17 cellular contexts compared by ENCODE assay signal in the genomic region with DNA sequence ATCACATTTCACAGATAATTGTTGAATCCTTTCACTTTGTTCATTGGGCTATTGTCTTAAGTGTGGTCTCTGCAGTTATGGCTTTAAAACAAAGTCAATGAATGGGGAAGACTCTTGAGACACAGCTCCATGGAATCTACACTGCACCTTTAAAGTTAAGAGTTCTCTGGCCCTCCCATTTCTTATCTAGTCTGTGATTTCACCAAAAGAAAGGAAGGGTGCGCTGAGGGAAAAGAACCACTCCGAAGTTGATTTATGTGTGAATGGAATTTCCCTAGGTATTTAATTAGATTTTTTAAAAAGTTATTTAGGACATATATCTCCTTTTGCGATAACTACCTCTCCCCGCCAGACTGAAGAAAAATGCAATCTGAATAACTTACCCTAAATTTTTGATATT. TPM values are rescaled to one million over a fixed set of nuclear protein-coding genes. Genes with fewer than 3 reads are reported as not detected.
A peak's percentile ranks its signal among the peaks of the same experiment; 100 is the strongest.
DNase-seq lines count a peak whose midpoint lies in the region; ATAC-seq, FAIRE-seq and TF ChIP-seq lines count a peak whose summit lies in the region.
"Had no signal": no experiment of that assay in that cellular context is flagged by ENCODE, and none has a peak within 500 bp of the region (broad histone marks: within the 10 kb centered on the region; RNA-seq: fewer than 3 reads in every experiment).

No MANE protein-coding gene starts in this region.

- no peaks in the 10 kb centered on the region for H4K20me1 ChIP-seq in HepG2 (ENCODE audit: insufficient read depth, low read length)

- no peak for TF ChIP-seq RAD21 in HepG2 (CRISPR knock-in tag; IDR thresholded peaks at IDR 0.05)

- POLR2A ChIA-PET in HepG2 (lab: Yijun Ruan, JAX): no interaction called here
- POLR2A ChIA-PET in WTC11 (lab: Charles Lee): no interaction called here
- POLR2A ChIA-PET in RWPE1 (lab: Yijun Ruan, JAX; ENCODE audit: low non-redundant PET): no interaction called here

- DNase-seq in HepG2 (ENCODE audit: low spot score) (no peak), right lobe of liver (no peak), WTC11 (ENCODE audit: low spot score) (no peak), immature natural killer cell (no peak), RWPE1 (ENCODE audit: low spot score) (no peak), tibial artery (no peak)
- DNase-seq in activated naive CD4-positive, alpha-beta T cell treated with anti-CD3 and anti-CD28 coated beads for 36 hours: no peak
- no peak for DNase-seq in activated CD4-positive, CD25-positive, alpha-beta regulatory T cell treated with anti-CD3 and anti-CD28 coated beads, Interleukin-2, amount 50 U/mL, for 72 hours
- DNase-seq: activated CD8-positive, alpha-beta memory T cell treated with anti-CD3 and anti-CD28 coated beads, Interleukin-2, amount 50 U/mL, for 4 hours; aorta; KBM-7; NCI-H2107; Peyer's patch; spleen; transverse colon had no signal

- FAIRE-seq in HepG2 (lab: Jason Lieb, UNC): no peak
- FAIRE-seq: TTC549 had no signal

- no peaks in the 10 kb centered on the region for H3K9me3 Mint-ChIP-seq in WTC11
- H3K9me3 Mint-ChIP-seq in immature natural killer cell: no peaks in the 10 kb centered on the region
- H3K9me3 Mint-ChIP-seq in activated naive CD4-positive, alpha-beta T cell treated with anti-CD3 and anti-CD28 coated beads for 36 hours: no peaks in the 10 kb centered on the region

- H3K36me3 ChIP-seq in HepG2 (replicated peaks in 1 of 2; ENCODE audit: control insufficient read depth in 1 of 2, insufficient read depth in 2 of 2, low read length in 2 of 2): no peaks in the 10 kb centered on the region
- no peaks in the 10 kb centered on the region for H3K36me3 ChIP-seq in right lobe of liver
- no peaks in the 10 kb centered on the region for H3K36me3 ChIP-seq in tibial artery
- H3K36me3 ChIP-seq: Peyer's patch, spleen, transverse colon had no signal

- H3K4me3 ChIP-seq in HepG2 (replicated peaks in 1 of 3; ENCODE audit: insufficient read depth in 1 of 3, low read depth in 2 of 3, low read length in 3 of 3) (peak overlapping the region in 1 of 3 experiments; percentile 92; a peak in 1 of 6 replicates), right lobe of liver (no peak overlapping the region), tibial artery (no peak overlapping the region)

- CTCF ChIA-PET in HepG2 (lab: Yijun Ruan, JAX; ENCODE audit: low intra/inter-chr PET ratio, low total read pairs): no interaction called here
- CTCF ChIA-PET in WTC11 (lab: Charles Lee): interaction anchor here (1.4 kb wide), 1 partner anchor 95 kb away, joined by 4 read pairs; no protein-coding TSS in a partner anchor
- CTCF ChIA-PET in RWPE1 (lab: Yijun Ruan, JAX): interaction anchor here (0.5 kb wide), 1 partner anchor 251 kb away, joined by 5 read pairs; no protein-coding TSS in a partner anchor
- CTCF ChIA-PET in activated naive CD4-positive, alpha-beta T cell treated with anti-CD3 and anti-CD28 coated beads for 36 hours (lab: Charles Lee): interaction anchor here (0.7 to 1.4 kb wide), 2 partner anchors 15 to 95 kb away, joined by 3 read pairs; no protein-coding TSS in a partner anchor

- ATAC-seq in HepG2 (no peak), right lobe of liver (no peak), WTC11 (no peak)

- TF ChIP-seq POLR2A in HepG2 (IDR thresholded peaks at IDR 0.05; ENCODE audit: insufficient read depth in 1 of 2, low read depth in 2 of 2, low read length in 2 of 2) (no peak), right lobe of liver (IDR thresholded peaks at IDR 0.05) (no peak)

- in situ Hi-C loops in HepG2 (cut with HindIII; ENCODE audit: extremely low pct_ligation_motif_present, low pct_unique_long_range_greater_than_20kb): no loop called here

- H3K27me3 ChIP-seq in HepG2 (ENCODE audit: control insufficient read depth in 1 of 2, insufficient read depth in 2 of 2, low read length in 2 of 2): no peaks in the 10 kb centered on the region
- H3K27me3 ChIP-seq in right lobe of liver: no peaks in the 10 kb centered on the region
- no peaks in the 10 kb centered on the region for H3K27me3 ChIP-seq in tibial artery
- H3K27me3 ChIP-seq: Peyer's patch, spleen, transverse colon had no signal

- BruUV-seq in HepG2 (replicated peaks; lab: Mats Ljungman, UMichigan): no TSS peak

- H3K27ac ChIP-seq in HepG2 (ENCODE audit: extremely low read length, insufficient read depth, low read length) (no peak overlapping the region), right lobe of liver (no peak overlapping the region), RWPE1 (no peak overlapping the region), tibial artery (no peak overlapping the region)
- H3K27ac ChIP-seq: C4-2B, Peyer's patch had no signal

- WGBS in HepG2 (ENCODE audit: low lambda C conversion rate): 95% methylated on average over 4 of the region's 4 CpGs
- 75% methylated on average over 4 of the region's 4 CpGs for WGBS in right lobe of liver (ENCODE audit: insufficient coverage, low coverage, low lambda C conversion rate, missing lambda C conversion rate)

- peak overlapping the region; percentile 90 for H3K4me2 ChIP-seq in HepG2 (ENCODE audit: low read depth, low read length)

- H3K4me1 Mint-ChIP-seq in WTC11 (peaks cover 56% of the 10 kb centered on the region), immature natural killer cell (peaks cover 19 to 44% of the 10 kb centered on the region in 2 donors)
- peaks cover 13% of the 10 kb centered on the region for H3K4me1 Mint-ChIP-seq in activated naive CD4-positive, alpha-beta T cell treated with anti-CD3 and anti-CD28 coated beads for 36 hours (ENCODE audit: low read depth)

- peak overlapping the region; percentile 83 for H3K4me3 Mint-ChIP-seq in WTC11
- peak overlapping the region in 4 of 5 donors; percentile 31 to 57 (median 38) for H3K4me3 Mint-ChIP-seq in immature natural killer cell
- H3K4me3 Mint-ChIP-seq in activated naive CD4-positive, alpha-beta T cell treated with anti-CD3 and anti-CD28 coated beads for 36 hours: no peak overlapping the region

- no peak for TF ChIP-seq CTCF in HepG2 (CRISPR knock-in tag; IDR thresholded peaks at IDR 0.05)
- no peak for TF ChIP-seq CTCF in right lobe of liver (IDR thresholded peaks at IDR 0.05)
- no peak for TF ChIP-seq CTCF in WTC11 (IDR thresholded peaks at IDR 0.05)
- TF ChIP-seq CTCF in RWPE1 (conservative IDR thresholded peaks at IDR 0.05; ENCODE audit: low read depth): no peak
- no peak for TF ChIP-seq CTCF in tibial artery (IDR thresholded peaks at IDR 0.05)

- H3K27ac Mint-ChIP-seq in WTC11: no peak overlapping the region
- no peak overlapping the region for H3K27ac Mint-ChIP-seq in immature natural killer cell
- H3K27ac Mint-ChIP-seq in activated naive CD4-positive, alpha-beta T cell treated with anti-CD3 and anti-CD28 coated beads for 36 hours: no peak overlapping the region

- H3K79me2 ChIP-seq in HepG2 (ENCODE audit: insufficient read depth, low read length): peaks cover 50% of the 10 kb centered on the region

- TF ChIP-seq EP300 in HepG2 (IDR thresholded peaks at IDR 0.05; ENCODE audit: low read depth in 2 of 2, low read length in 2 of 2) (no peak), HepG2 (CRISPR knock-in tag; IDR thresholded peaks at IDR 0.05; ENCODE audit: borderline replicate concordance) (no peak)

- peak overlapping the region; percentile 74; the same call in 1 of the 2 replicates for H3K9ac ChIP-seq in HepG2 (ENCODE audit: insufficient read depth, low read depth, low read length)

- no peak overlapping the region for H2AFZ ChIP-seq in HepG2 (ENCODE audit: low read length)

- H3K9me3 ChIP-seq in HepG2 (ENCODE audit: low read length) (no peaks in the 10 kb centered on the region), right lobe of liver (no peaks in the 10 kb centered on the region), tibial artery (no peaks in the 10 kb centered on the region)
- H3K9me3 ChIP-seq: Peyer's patch, spleen, transverse colon had no signal

- H3K4me1 ChIP-seq in HepG2 (ENCODE audit: insufficient read depth, low read length): peaks cover 41% of the 10 kb centered on the region
- H3K4me1 ChIP-seq in right lobe of liver: peaks cover 0 to 18% (median 6%) of the 10 kb centered on the region in 4 donors
- peaks cover 0 to 49% (median 25%) of the 10 kb centered on the region in 4 donors for H3K4me1 ChIP-seq in tibial artery

- intact Hi-C loops in HepG2 (cut with micrococcal nuclease; ENCODE audit: unreplicated experiment): loop anchor here (1.0 kb wide), 1 partner anchor 14 kb away; no protein-coding TSS in a partner anchor
- intact Hi-C loops in right lobe of liver (cut with DNase I): no loop called here
- intact Hi-C loops in activated naive CD4-positive, alpha-beta T cell treated with anti-CD3 and anti-CD28 coated beads for 36 hours (cut with micrococcal nuclease): no loop called here
- intact Hi-C loops in tibial artery (cut with DNase I; ENCODE audit: low total_unique reads): loop anchor here (10.0 kb wide), 1 partner anchor 93 kb away; no protein-coding TSS in a partner anchor

- peaks cover 12% of the 10 kb centered on the region for H3K27me3 Mint-ChIP-seq in WTC11 (ENCODE audit: low read depth)
- H3K27me3 Mint-ChIP-seq in immature natural killer cell (ENCODE audit: low read depth in 3 of 3): peaks cover 2 to 7% (median 7%) of the 10 kb centered on the region in 3 donors
- peaks cover 39% of the 10 kb centered on the region for H3K27me3 Mint-ChIP-seq in activated naive CD4-positive, alpha-beta T cell treated with anti-CD3 and anti-CD28 coated beads for 36 hours (ENCODE audit: low read depth)

- no peaks in the 10 kb centered on the region for H3K36me3 Mint-ChIP-seq in WTC11
- peaks cover 0 to 4% (median 0%) of the 10 kb centered on the region in 3 donors for H3K36me3 Mint-ChIP-seq in immature natural killer cell
- H3K36me3 Mint-ChIP-seq in activated naive CD4-positive, alpha-beta T cell treated with anti-CD3 and anti-CD28 coated beads for 36 hours (ENCODE audit: low read depth): no peaks in the 10 kb centered on the region

RNA-seq across cellular contexts. Expression of a gene that starts 2.5 kb away (rescaled TPM):
- total RNA-seq in HepG2 (2016; rRNA removed; fragmentation: Illumina TruSeq; extraction: Trizol) (47.3 and 87.4 TPM in 2 replicates), right lobe of liver (100 to 1,000 TPM in 1 of 6 experiments, 10 to 100 TPM in 5; 33.4 to 116 (median 41.8) TPM), WTC11 (2021) (99.8 to 125 TPM (median 103 TPM) in 3 replicates)
- total RNA-seq in HepG2 (2016; cell fraction: cytosol; rRNA removed; fragmentation: Illumina TruSeq; extraction: Trizol; ENCODE audit: low read depth): 10.8 TPM in 2 replicates
- 49.8 and 80.6 TPM in 2 replicates for total RNA-seq in HepG2 (2016; cell fraction: insoluble cytoplasmic fraction; rRNA removed; fragmentation: Illumina TruSeq; extraction: Trizol)
- total RNA-seq in HepG2 (2016; cell fraction: membrane; rRNA removed; fragmentation: Illumina TruSeq; extraction: Trizol): 19.7 and 19.9 TPM in 2 replicates
- total RNA-seq in HepG2 (2016; cell fraction: nucleus; rRNA removed; fragmentation: Illumina TruSeq; extraction: Trizol): 41.4 and 41.7 TPM in 2 replicates
- polyA plus RNA-seq in HepG2 (2011; rRNA removed) (19.8 and 28.9 TPM in 2 replicates), immature natural killer cell (10 to 100 TPM; 40.4 to 59.6 (median 57.5) TPM)
- polyA plus RNA-seq in HepG2 (2011; cell fraction: cytosol; rRNA removed): 13.4 and 18.3 TPM in 2 replicates
- 6.3 and 10.6 TPM in 2 replicates for polyA plus RNA-seq in HepG2 (2011; cell fraction: nucleus; rRNA removed)
- polyA plus RNA-seq in HepG2 (2012): 17.3 and 20.0 TPM in 2 replicates
- polyA plus RNA-seq in HepG2 (2016; cell fraction: cytosol; fragmentation: Illumina TruSeq; extraction: Trizol; ENCODE audit: low read depth): 1.9 and 2.0 TPM in 2 replicates
- polyA plus RNA-seq in HepG2 (2016; cell fraction: insoluble cytoplasmic fraction; fragmentation: Illumina TruSeq; extraction: Trizol; ENCODE audit: low read depth): 70.5 and 72.1 TPM in 2 replicates
- polyA plus RNA-seq in HepG2 (2016; cell fraction: membrane; fragmentation: Illumina TruSeq; extraction: Trizol; ENCODE audit: low read depth): 6.4 and 8.0 TPM in 2 replicates
- 29.0 and 42.3 TPM in 2 replicates for polyA plus RNA-seq in HepG2 (2016; cell fraction: nucleus; fragmentation: Illumina TruSeq; extraction: Trizol; ENCODE audit: insufficient read depth, low read depth)
- 5.8 and 22.8 TPM in 2 replicates for polyA minus RNA-seq in HepG2 (2011; rRNA and poly(A)+ RNA removed; ENCODE audit: low replicate concordance)
- 26.1 and 31.4 TPM in 2 replicates for polyA minus RNA-seq in HepG2 (2011; cell fraction: cytosol; rRNA and poly(A)+ RNA removed)
- 51.4 and 52.1 TPM in 2 replicates for polyA minus RNA-seq in HepG2 (2011; cell fraction: nucleus; rRNA and poly(A)+ RNA removed)
- total RNA-seq in activated naive CD4-positive, alpha-beta T cell treated with anti-CD3 and anti-CD28 coated beads for 36 hours: 10 to 100 TPM; 24.0 TPM

RNA-seq across cellular contexts. Expression of a gene that starts 54.1 kb away (rescaled TPM):
- total RNA-seq in HepG2 (2016; rRNA removed; fragmentation: Illumina TruSeq; extraction: Trizol) (0.27 and 0.51 TPM in 2 replicates), right lobe of liver (10 to 100 TPM in 5 of 6 experiments, 1 to 10 TPM in 1; 5.1 to 17.3 (median 15.2) TPM), WTC11 (2021) (1.3 to 1.6 TPM (median 1.5 TPM) in 3 replicates)
- total RNA-seq in HepG2 (2016; cell fraction: cytosol; rRNA removed; fragmentation: Illumina TruSeq; extraction: Trizol; ENCODE audit: low read depth): not detected in 2 replicates
- 0.49 and 0.69 TPM in 2 replicates for total RNA-seq in HepG2 (2016; cell fraction: insoluble cytoplasmic fraction; rRNA removed; fragmentation: Illumina TruSeq; extraction: Trizol)
- total RNA-seq in HepG2 (2016; cell fraction: membrane; rRNA removed; fragmentation: Illumina TruSeq; extraction: Trizol): 0.22 and 0.28 TPM in 2 replicates
- total RNA-seq in HepG2 (2016; cell fraction: nucleus; rRNA removed; fragmentation: Illumina TruSeq; extraction: Trizol): 0.41 and 0.56 TPM in 2 replicates
- polyA plus RNA-seq in HepG2 (2011; rRNA removed) (0.12 and 0.24 TPM in 2 replicates), immature natural killer cell (not detected)
- 0.08 and 0.26 TPM in 2 replicates for polyA plus RNA-seq in HepG2 (2011; cell fraction: cytosol; rRNA removed)
- polyA plus RNA-seq in HepG2 (2011; cell fraction: nucleus; rRNA removed): 0.28 and 0.29 TPM in 2 replicates
- 0.05 and 0.08 TPM in 2 replicates for polyA plus RNA-seq in HepG2 (2012)
- polyA plus RNA-seq in HepG2 (2016; cell fraction: cytosol; fragmentation: Illumina TruSeq; extraction: Trizol; ENCODE audit: low read depth): not detected in 2 replicates
- polyA plus RNA-seq in HepG2 (2016; cell fraction: insoluble cytoplasmic fraction; fragmentation: Illumina TruSeq; extraction: Trizol; ENCODE audit: low read depth): 0.24 and 0.35 TPM in 2 replicates
- polyA plus RNA-seq in HepG2 (2016; cell fraction: membrane; fragmentation: Illumina TruSeq; extraction: Trizol; ENCODE audit: low read depth): 0.06 TPM in 1 of 2 replicates, not detected in the other
- 0.23 and 0.32 TPM in 2 replicates for polyA plus RNA-seq in HepG2 (2016; cell fraction: nucleus; fragmentation: Illumina TruSeq; extraction: Trizol; ENCODE audit: insufficient read depth, low read depth)
- polyA minus RNA-seq in HepG2 (2011; rRNA and poly(A)+ RNA removed; ENCODE audit: low replicate concordance): 0.20 TPM in 1 of 2 replicates, not detected in the other
- 0.44 and 0.49 TPM in 2 replicates for polyA minus RNA-seq in HepG2 (2011; cell fraction: cytosol; rRNA and poly(A)+ RNA removed)
- polyA minus RNA-seq in HepG2 (2011; cell fraction: nucleus; rRNA and poly(A)+ RNA removed): 0.26 and 0.75 TPM in 2 replicates
- total RNA-seq in activated naive CD4-positive, alpha-beta T cell treated with anti-CD3 and anti-CD28 coated beads for 36 hours: not detected
- polyA plus RNA-seq: spleen had no signal

Comparison
In these comparisons a context has a peak if more than half of its experiments do, and no peak if none do; other contexts are left out.
1. intact Hi-C loops: an anchor here in HepG2 (1.0 kb wide) and tibial artery (10.0 kb wide); none called in right lobe of liver and activated naive CD4-positive, alpha-beta T cell treated with anti-CD3 and anti-CD28 coated beads for 36 hours.